9 cellular contexts compared by ENCODE assay signal in genomic region chr9:121550569-121551512, GRCh38. TPM values are rescaled to one million over a fixed set of nuclear protein-coding genes. Genes with fewer than 3 reads are reported as not detected.
DNase-seq lines count a peak whose midpoint lies in the region; ATAC-seq and TF ChIP-seq lines count a peak whose summit lies in the region.
"Had no signal": no experiment of that assay in that cellular context is flagged by ENCODE, and none has a peak within 500 bp of the region (broad histone marks: within the 10 kb centered on the region; RNA-seq: fewer than 3 reads in every experiment).

No MANE protein-coding gene starts in this region.

- peaks cover 6% of the 10 kb centered on the region for H3K27me3 Mint-ChIP-seq in endothelial cell (ENCODE audit: unreplicated experiment)

- H3K4me3 Mint-ChIP-seq in endothelial cell (ENCODE audit: unreplicated experiment) = no peak overlapping the region
- H3K4me3 Mint-ChIP-seq: stimulated activated naive CD8-positive, alpha-beta T cell treated with anti-CD3 and anti-CD28 coated beads, Interleukin-15, Interleukin-2, amounts not matched to agents 100 ng/mL and 50 ng/mL, for 24 hours had no signal

- no peak overlapping the region for H3K27ac Mint-ChIP-seq in endothelial cell (ENCODE audit: unreplicated experiment)
- H3K27ac Mint-ChIP-seq: stimulated activated naive CD8-positive, alpha-beta T cell treated with anti-CD3 and anti-CD28 coated beads, Interleukin-15, Interleukin-2, amounts not matched to agents 100 ng/mL and 50 ng/mL, for 24 hours had no signal

- no peaks in the 10 kb centered on the region for H3K9me3 Mint-ChIP-seq in endothelial cell (ENCODE audit: unreplicated experiment)
- H3K9me3 Mint-ChIP-seq: stimulated activated naive CD8-positive, alpha-beta T cell treated with anti-CD3 and anti-CD28 coated beads, Interleukin-15, Interleukin-2, amounts not matched to agents 100 ng/mL and 50 ng/mL, for 24 hours had no signal

- peak; percentile 60 for ATAC-seq in HG03432 (IDR thresholded peaks at IDR 0.05; ENCODE audit: unreplicated experiment)
- ATAC-seq in HG03378 (IDR thresholded peaks at IDR 0.05; ENCODE audit: unreplicated experiment) = no peak

- no peaks in the 10 kb centered on the region for H3K36me3 Mint-ChIP-seq in endothelial cell (ENCODE audit: low read depth, unreplicated experiment)

- no peak overlapping the region for H3K4me3 ChIP-seq in GM12865 (ENCODE audit: low read depth, low read length)

- TF ChIP-seq CTCF in GM12865 (IDR thresholded peaks at IDR 0.05; ENCODE audit: insufficient read depth, low read depth, low read length, missing control alignments) (peak; percentile 86), endothelial cell (IDR thresholded peaks at IDR 0.05; ENCODE audit: unreplicated experiment) (peak; percentile 97)

- DNase-seq in GM12865 (ENCODE audit: low read depth) (peak; percentile 72), NCI-H774 (lab: John Stamatoyannopoulos, UW) (peak; percentile 65), endothelial cell (ENCODE audit: low spot score) (peak; percentile 97), mesenteric fat pad (ENCODE audit: low spot score) (peak; percentile 95)
- peak; percentile 46 to 75 (median 68) for DNase-seq in activated CD8-positive, alpha-beta memory T cell treated with anti-CD3 and anti-CD28 coated beads for 48 hours (ENCODE audit: low read depth in 2 of 3, low spot score in 2 of 3)
- DNase-seq in stimulated activated CD8-positive, alpha-beta memory T cell treated with anti-CD3 and anti-CD28 coated beads, Interleukin-15, amount 100 ng/mL, for 4 hours (ENCODE audit: low read depth in 2 of 2) = peak; percentile 17 to 23

- peaks cover under 1% of the 10 kb centered on the region for H3K4me1 Mint-ChIP-seq in endothelial cell (ENCODE audit: unreplicated experiment)

RNA-seq across cellular contexts. Expression of gene GGTA1, which starts 51.2 kb away (rescaled TPM):
- total RNA-seq in endothelial cell (ENCODE audit: unreplicated experiment) = 19.7 TPM
- 6.0 TPM for total RNA-seq in mesenteric fat pad

Comparison
In these comparisons a context has a peak if more than half of its experiments do, and no peak if none do; other contexts are left out.
1. DNase-seq: peak in every context shown above with its lines; median percentile 97 in endothelial cell; 95 in mesenteric fat pad; 72 in GM12865; 68 in activated CD8-positive, alpha-beta memory T cell treated with anti-CD3 and anti-CD28 coated beads for 48 hours; 65 in NCI-H774; 20 in stimulated activated CD8-positive, alpha-beta memory T cell treated with anti-CD3 and anti-CD28 coated beads, Interleukin-15, amount 100 ng/mL, for 4 hours.